Comparison of ENCODE assay signal across 27 cellular contexts in the genomic region with DNA sequence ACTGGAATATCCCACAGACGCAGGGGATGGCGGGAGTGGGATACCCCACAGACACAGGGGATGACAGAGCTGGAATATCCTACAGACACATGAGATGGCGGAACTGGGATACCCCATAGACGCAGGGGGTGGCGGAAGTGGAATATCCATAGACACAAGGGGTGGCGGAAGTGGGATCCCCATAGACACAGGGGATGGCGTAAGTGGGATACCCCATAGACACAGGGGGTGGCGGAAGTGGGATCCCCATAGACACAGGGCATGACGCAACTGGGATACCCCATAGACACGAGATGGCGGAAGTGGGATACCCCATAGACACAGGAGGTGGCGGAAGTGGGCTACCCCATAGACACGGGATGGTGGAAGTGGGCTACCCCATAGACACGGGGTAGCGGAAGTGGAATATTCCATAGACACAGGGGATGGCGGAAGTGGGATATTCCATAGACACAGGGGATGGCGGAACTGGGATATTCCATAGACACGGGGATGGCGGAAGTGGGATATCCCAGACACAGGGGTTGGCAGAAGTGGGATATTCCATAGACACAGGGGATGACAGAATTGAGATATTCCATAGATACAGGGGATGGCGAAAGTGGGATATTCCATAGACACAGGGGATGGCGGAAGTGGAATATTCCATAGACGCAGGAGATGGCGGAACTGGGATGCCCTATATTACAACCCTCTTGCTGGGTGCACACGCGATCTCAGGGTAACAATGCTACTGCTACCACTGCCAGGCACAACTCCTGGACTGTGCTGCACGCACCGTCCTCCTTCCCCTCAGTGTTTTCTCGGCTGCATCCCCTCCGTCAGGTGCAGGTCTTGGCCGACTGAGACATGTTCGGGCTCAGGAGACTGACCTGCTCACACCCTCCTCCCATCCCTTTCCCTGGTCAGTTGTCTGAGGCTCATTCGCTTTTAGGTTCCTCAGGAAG. TPM values are rescaled to one million over a fixed set of nuclear protein-coding genes. Genes with fewer than 3 reads are reported as not detected.
DNase-seq lines count a peak whose midpoint lies in the region; ATAC-seq and TF ChIP-seq lines count a peak whose summit lies in the region.
"Had no signal": no experiment of that assay in that cellular context is flagged by ENCODE, and none has a peak within 500 bp of the region (broad histone marks: within the 10 kb centered on the region; RNA-seq: fewer than 3 reads in every experiment).

No MANE protein-coding gene starts in this region.

- no peak for TF ChIP-seq CTCF in CD14-positive monocyte (IDR thresholded peaks at IDR 0.05)
- no peak for TF ChIP-seq CTCF in HCT116 (IDR thresholded peaks at IDR 0.05 in 2 of 3, conservative IDR thresholded peaks at IDR 0.05 in 1 of 3; ENCODE audit: borderline replicate concordance in 1 of 3, insufficient read depth in 1 of 3, low read depth in 2 of 3, low read length in 2 of 3)
- TF ChIP-seq CTCF in glutamatergic neuron (IDR thresholded peaks at IDR 0.05; ENCODE audit: partially characterized antibody, unreplicated experiment), result no peak

- H3K4me1 Mint-ChIP-seq in CD14-positive monocyte (peaks cover 8% of the 10 kb centered on the region), glutamatergic neuron (ENCODE audit: low read depth, unreplicated experiment) (peaks cover 19% of the 10 kb centered on the region)
- H3K4me1 Mint-ChIP-seq in activated T-helper 2 cell treated with anti-CD3 and anti-CD28 coated beads, Interferon-gamma antibody, Interleukin-2, Interleukin-4, amounts not matched to agents 10 μg/mL and 5 μg/mL and 100 μg/mL, durations not matched to agents 14 hours and 24 hours and 36 hours (ENCODE audit: low read depth), result no peaks in the 10 kb centered on the region
- H3K4me1 Mint-ChIP-seq: activated naive CD4-positive, alpha-beta T cell treated with anti-CD3 and anti-CD28 coated beads, Interleukin-2, amount 10 ng/mL, durations not matched to agents 7 days and 5 days had no signal

- no peak for DNase-seq in CD14-positive monocyte (ENCODE audit: low spot score)
- DNase-seq in HCT116 (ENCODE audit: low read depth, low spot score), result no peak
- no peak for DNase-seq in activated T-helper 2 cell treated with anti-CD3 and anti-CD28 coated beads, Interferon-gamma antibody, Interleukin-2, Interleukin-4, amounts not matched to agents 10 μg/mL and 5 μg/mL and 100 μg/mL, durations not matched to agents 14 hours and 24 hours and 36 hours (ENCODE audit: low spot score)
- no peak for DNase-seq in glutamatergic neuron
- no peak for DNase-seq in DMS53 (lab: John Stamatoyannopoulos, UW)
- DNase-seq in NAMALWA (ENCODE audit: low spot score), result no peak
- DNase-seq: activated CD4-positive, alpha-beta T cell treated with anti-CD3 and anti-CD28 coated beads for 4 hours; activated naive CD4-positive, alpha-beta T cell treated with anti-CD3 and anti-CD28 coated beads, Interleukin-2, amount 10 ng/mL, durations not matched to agents 7 days and 5 days; dermis blood vessel endothelial cell; lower lobe of right lung; NCI-H1417 treated with DMSO at 0.1 percent for 48 hours; NCI-H2107; NCI-H524 treated with DMSO at 0.1 percent for 48 hours; NK-92 treated with Interleukin-12 subunit alpha and Interleukin-12 subunit beta, amount 100 ng/mL, for 24 hours; stimulated activated CD4-positive, alpha-beta T cell treated with anti-CD3 and anti-CD28 coated beads, Interleukin-15, amount 100 ng/mL, for 24 hours; stimulated activated naive CD8-positive, alpha-beta T cell treated with anti-CD3 and anti-CD28 coated beads, Interleukin-15, amount 100 ng/mL, for 72 hours; T-helper 17 cell; tibial artery had no signal

- H3K9ac ChIP-seq in HCT116 (ENCODE audit: low read length), result no peak overlapping the region
- H3K9ac ChIP-seq: BLaER1 treated with 17β-estradiol and CSF1 and Interleukin-3, amounts not matched to agents 10 nM and 100 nM had no signal

- H3K36me3 Mint-ChIP-seq in CD14-positive monocyte, result peaks cover 63 to 89% of the 10 kb centered on the region in 2 donors
- H3K36me3 Mint-ChIP-seq in activated T-helper 2 cell treated with anti-CD3 and anti-CD28 coated beads, Interferon-gamma antibody, Interleukin-2, Interleukin-4, amounts not matched to agents 10 μg/mL and 5 μg/mL and 100 μg/mL, durations not matched to agents 14 hours and 24 hours and 36 hours (ENCODE audit: low read depth), result peaks cover 49% of the 10 kb centered on the region
- peaks cover 21% of the 10 kb centered on the region for H3K36me3 Mint-ChIP-seq in glutamatergic neuron (ENCODE audit: unreplicated experiment)

- POLR2A ChIA-PET in HCT116 (lab: Charles Lee), result no interaction called here

- RAD21 ChIA-PET in HCT116 (lab: Charles Lee; ENCODE audit: low non-redundant PET in 1 of 2, low total read pairs in 2 of 2, uncharacterized antibody in 2 of 2, unreplicated experiment in 2 of 2), result no interaction called here

- BruUV-seq in HCT116 (replicated peaks; lab: Mats Ljungman, UMichigan), result no TSS peak

- H3K4me3 Mint-ChIP-seq in CD14-positive monocyte (no peak overlapping the region), glutamatergic neuron (ENCODE audit: unreplicated experiment) (peak overlapping the region; percentile 25)
- H3K4me3 Mint-ChIP-seq in activated T-helper 2 cell treated with anti-CD3 and anti-CD28 coated beads, Interferon-gamma antibody, Interleukin-2, Interleukin-4, amounts not matched to agents 10 μg/mL and 5 μg/mL and 100 μg/mL, durations not matched to agents 14 hours and 24 hours and 36 hours (ENCODE audit: low read depth), result no peak overlapping the region
- H3K4me3 Mint-ChIP-seq: activated naive CD4-positive, alpha-beta T cell treated with anti-CD3 and anti-CD28 coated beads, Interleukin-2, amount 10 ng/mL, durations not matched to agents 7 days and 5 days; stimulated activated naive CD8-positive, alpha-beta T cell treated with anti-CD3 and anti-CD28 coated beads, Interleukin-15, amount 100 ng/mL, for 72 hours; T-helper 17 cell had no signal

- no peaks in the 10 kb centered on the region for H3K9me2 ChIP-seq in HCT116 (ENCODE audit: insufficient read depth)

- H3K27me3 Mint-ChIP-seq in CD14-positive monocyte (ENCODE audit: low read depth in 3 of 3) (no peaks in the 10 kb centered on the region), glutamatergic neuron (ENCODE audit: unreplicated experiment) (peaks cover 9% of the 10 kb centered on the region)
- H3K27me3 Mint-ChIP-seq in activated T-helper 2 cell treated with anti-CD3 and anti-CD28 coated beads, Interferon-gamma antibody, Interleukin-2, Interleukin-4, amounts not matched to agents 10 μg/mL and 5 μg/mL and 100 μg/mL, durations not matched to agents 14 hours and 24 hours and 36 hours (ENCODE audit: low read depth), result no peaks in the 10 kb centered on the region
- H3K27me3 Mint-ChIP-seq: activated naive CD4-positive, alpha-beta T cell treated with anti-CD3 and anti-CD28 coated beads, Interleukin-2, amount 10 ng/mL, durations not matched to agents 7 days and 5 days; stimulated activated naive CD8-positive, alpha-beta T cell treated with anti-CD3 and anti-CD28 coated beads, Interleukin-15, amount 100 ng/mL, for 72 hours; T-helper 17 cell had no signal

- H3K27ac Mint-ChIP-seq in CD14-positive monocyte, result peak overlapping the region in 4 of 7 donors; percentile 3 to 79 (median 60)
- H3K27ac Mint-ChIP-seq in activated T-helper 2 cell treated with anti-CD3 and anti-CD28 coated beads, Interferon-gamma antibody, Interleukin-2, Interleukin-4, amounts not matched to agents 10 μg/mL and 5 μg/mL and 100 μg/mL, durations not matched to agents 14 hours and 24 hours and 36 hours, result peak overlapping the region; percentile 7
- peak overlapping the region; percentile 15 for H3K27ac Mint-ChIP-seq in glutamatergic neuron (ENCODE audit: unreplicated experiment)
- H3K27ac Mint-ChIP-seq: activated naive CD4-positive, alpha-beta T cell treated with anti-CD3 and anti-CD28 coated beads, Interleukin-2, amount 10 ng/mL, durations not matched to agents 7 days and 5 days had no signal

- CTCF ChIA-PET in HCT116 (lab: Charles Lee), result no interaction called here

- no peaks in the 10 kb centered on the region for H3K4me1 ChIP-seq in HCT116 (ENCODE audit: control insufficient read depth in 1 of 2, insufficient read depth in 2 of 2, low read length in 2 of 2)
- H3K4me1 ChIP-seq: HAP-1, lower lobe of right lung, Peyer's patch, right lobe of liver had no signal

- H3K9me3 Mint-ChIP-seq in CD14-positive monocyte (peaks cover 8 to 35% (median 29%) of the 10 kb centered on the region in 7 donors), glutamatergic neuron (ENCODE audit: unreplicated experiment) (peaks cover 4% of the 10 kb centered on the region)
- H3K9me3 Mint-ChIP-seq in activated T-helper 2 cell treated with anti-CD3 and anti-CD28 coated beads, Interferon-gamma antibody, Interleukin-2, Interleukin-4, amounts not matched to agents 10 μg/mL and 5 μg/mL and 100 μg/mL, durations not matched to agents 14 hours and 24 hours and 36 hours, result peaks cover 11% of the 10 kb centered on the region

- H3K27me3 ChIP-seq in HCT116 (ENCODE audit: insufficient read depth, low read length), result no peaks in the 10 kb centered on the region
- H3K27me3 ChIP-seq: BLaER1 treated with 17β-estradiol and CSF1 and Interleukin-3, amounts not matched to agents 10 nM and 100 nM; Peyer's patch; right lobe of liver; tibial artery had no signal

- intact Hi-C loops in CD14-positive monocyte (cut with micrococcal nuclease), result no loop called here
- intact Hi-C loops in HCT116 (cut with micrococcal nuclease), result no loop called here
- intact Hi-C loops in activated T-helper 2 cell treated with anti-CD3 and anti-CD28 coated beads, Interferon-gamma antibody, Interleukin-2, Interleukin-4, amounts not matched to agents 10 μg/mL and 5 μg/mL and 100 μg/mL, durations not matched to agents 14 hours and 24 hours and 36 hours (cut with micrococcal nuclease), result no loop called here

- ATAC-seq in HCT116 (0 out of 2 replicates have a peak, but pooled peaks have one; percentile 11), HG03095 (IDR thresholded peaks at IDR 0.05; ENCODE audit: unreplicated experiment) (no peak), GM18909 (IDR thresholded peaks at IDR 0.05; ENCODE audit: poor library complexity, unreplicated experiment) (no peak)
- ATAC-seq: lower lobe of right lung; mucosa of descending colon; right lobe of liver; stimulated activated naive CD8-positive, alpha-beta T cell treated with anti-CD3 and anti-CD28 coated beads, Interleukin-15, amount 100 ng/mL, for 72 hours; T-helper 17 cell had no signal

- no peak for TF ChIP-seq RAD21 in HCT116 (IDR thresholded peaks at IDR 0.05; ENCODE audit: low read depth)

- no peak overlapping the region for H3K27ac ChIP-seq in HCT116 (ENCODE audit: low read depth, low read length)
- H3K27ac ChIP-seq: HL-60, lower lobe of right lung, Peyer's patch, right lobe of liver, SK-N-MC, tibial artery had no signal

- no peak for TF ChIP-seq POLR2A in HCT116 (IDR thresholded peaks at IDR 0.05; ENCODE audit: borderline replicate concordance, extremely low read depth, insufficient read depth, insufficient read length)

- H3K4me3 ChIP-seq in HCT116 (replicated peaks in 1 of 2; ENCODE audit: low read depth in 1 of 2, low read length in 2 of 2), result no peak overlapping the region
- H3K4me3 ChIP-seq: BLaER1 treated with 17β-estradiol and CSF1 and Interleukin-3, amounts not matched to agents 10 nM and 100 nM; HAP-1; lower lobe of right lung; mucosa of descending colon; Peyer's patch; right lobe of liver; SK-N-MC; tibial artery had no signal

- peaks cover 77% of the 10 kb centered on the region for H3K79me2 ChIP-seq in HCT116 (ENCODE audit: insufficient read depth, low read length)

- H3K4me2 ChIP-seq in HCT116 (ENCODE audit: low read length), result no peak overlapping the region

- no peak overlapping the region for H2AFZ ChIP-seq in HCT116 (ENCODE audit: low read depth, low read length, poor library complexity, severe bottlenecking)

- peaks cover 0 to 5% of the 10 kb centered on the region in 2 experiments; a peak in 2 of 4 replicates for H3K36me3 ChIP-seq in HCT116 (ENCODE audit: control insufficient read depth in 1 of 2, insufficient read depth in 2 of 2, low read length in 2 of 2)

- no peaks in the 10 kb centered on the region for H3K9me3 ChIP-seq in HCT116 (ENCODE audit: control insufficient read depth in 1 of 2, insufficient read depth in 1 of 2, low read depth in 1 of 2, low read length in 2 of 2)
- H3K9me3 ChIP-seq: HAP-1, lower lobe of right lung, mucosa of descending colon, Peyer's patch, right lobe of liver, tibial artery had no signal

- no peaks in the 10 kb centered on the region for H4K20me1 ChIP-seq in HCT116 (ENCODE audit: insufficient read depth)

RNA-seq across cellular contexts. Expression of a gene that starts 28.1 kb away (rescaled TPM):
- polyA plus RNA-seq in CD14-positive monocyte, result 1 to 10 TPM; 1.2 to 1.8 TPM
- total RNA-seq in HCT116 (2021; ENCODE audit: unreplicated experiment) (40.3 TPM), glutamatergic neuron (ENCODE audit: unreplicated experiment) (59.7 TPM)
- 29.9 and 32.3 TPM in 2 replicates for polyA plus RNA-seq in HCT116 (2012)
- 35.7 and 37.8 TPM in 2 replicates for total RNA-seq in activated T-helper 2 cell treated with anti-CD3 and anti-CD28 coated beads, Interferon-gamma antibody, Interleukin-2, Interleukin-4, amounts not matched to agents 10 μg/mL and 5 μg/mL and 100 μg/mL, durations not matched to agents 14 hours and 24 hours and 36 hours

RNA-seq across cellular contexts. Expression of a gene that starts 48.1 kb away (rescaled TPM):
- polyA plus RNA-seq in CD14-positive monocyte, result 1 to 10 TPM; 2.7 to 3.5 TPM
- total RNA-seq in HCT116 (2021; ENCODE audit: unreplicated experiment) (31.7 TPM), glutamatergic neuron (ENCODE audit: unreplicated experiment) (56.9 TPM)
- 13.7 and 15.5 TPM in 2 replicates for polyA plus RNA-seq in HCT116 (2012)
- 30.3 and 35.5 TPM in 2 replicates for total RNA-seq in activated T-helper 2 cell treated with anti-CD3 and anti-CD28 coated beads, Interferon-gamma antibody, Interleukin-2, Interleukin-4, amounts not matched to agents 10 μg/mL and 5 μg/mL and 100 μg/mL, durations not matched to agents 14 hours and 24 hours and 36 hours

Comparison
In these comparisons a context has a peak if more than half of its experiments do, and no peak if none do; other contexts are left out.
1. H3K27ac Mint-ChIP-seq: peak in every context shown above with its lines; median percentile 60 in CD14-positive monocyte; 15 in glutamatergic neuron; 7 in activated T-helper 2 cell treated with anti-CD3 and anti-CD28 coated beads, Interferon-gamma antibody, Interleukin-2, Interleukin-4, amounts not matched to agents 10 μg/mL and 5 μg/mL and 100 μg/mL, durations not matched to agents 14 hours and 24 hours and 36 hours.